ENCODE assay signal across 19 cellular contexts in genomic region chr1:66269222-66269621, GRCh38.
"Had no signal": no experiment of that assay in that cellular context is flagged by ENCODE, and none has a peak within 500 bp of the region (broad histone marks: within the 10 kb centered on the region; RNA-seq: fewer than 3 reads in every experiment).

No MANE protein-coding gene starts in this region.

- H3K27me3 ChIP-seq: transverse colon had no signal

- H3K4me3 ChIP-seq: coronary artery, lower lobe of right lung, SK-N-MC, transverse colon had no signal

- ATAC-seq: activated CD8-positive, alpha-beta memory T cell treated with anti-CD3 and anti-CD28 coated beads, Interleukin-2, amount 10 ng/mL, durations not matched to agents 7 days and 5 days; activated T-cell treated with anti-CD3 and anti-CD28 coated beads, Interleukin-2, amount 50 U/mL, for 4 hours; esophagus mucosa; lower lobe of right lung; natural killer cell treated with Interleukin-12 subunit alpha and Interleukin-12 subunit beta and Interleukin-15 and Interleukin-18, amount 100 ng/mL, for 72 hours; stimulated activated naive CD8-positive, alpha-beta T cell treated with anti-CD3 and anti-CD28 coated beads, Interleukin-15, Interleukin-2, amounts not matched to agents 100 U/mL and 50 U/mL, for 24 hours had no signal

- DNase-seq: activated CD4-positive, alpha-beta memory T cell treated with anti-CD3 and anti-CD28 coated beads, Interleukin-2, amount 10 ng/mL, durations not matched to agents 7 days and 5 days; activated CD4-positive, alpha-beta T cell treated with anti-CD3 and anti-CD28 coated beads for 48 hours; activated CD4-positive, CD25-positive, alpha-beta regulatory T cell; activated CD8-positive, alpha-beta memory T cell treated with anti-CD3 and anti-CD28 coated beads, Interleukin-2, amount 10 ng/mL, durations not matched to agents 7 days and 5 days; activated effector memory CD4-positive, alpha-beta T cell treated with Interleukin-2 at 50 U/mL for 16 hours; activated naive CD4-positive, alpha-beta T cell treated with anti-CD3 and anti-CD28 coated beads, Interleukin-2, amount 50 U/mL, for 16 hours; activated T-cell treated with anti-CD3 and anti-CD28 coated beads, Interleukin-2, amount 50 U/mL, for 4 hours; aorta; effector CD4-positive, alpha-beta T cell; lower lobe of right lung; stimulated activated CD4-positive, alpha-beta T cell treated with anti-CD3 and anti-CD28 coated beads, Interleukin-2, amount 100 ng/mL, for 24 hours; stimulated activated naive CD8-positive, alpha-beta T cell treated with anti-CD3 and anti-CD28 coated beads, Interleukin-15, Interleukin-2, amounts not matched to agents 100 U/mL and 50 U/mL, for 24 hours; T-helper 1 cell; T-helper 9 cell; transverse colon had no signal

- H3K9me3 ChIP-seq: lower lobe of right lung, transverse colon had no signal

- H3K27ac ChIP-seq: lower lobe of right lung had no signal

- H3K36me3 ChIP-seq: lower lobe of right lung, transverse colon had no signal
